In genomic region chr1:155255243-155256100, GRCh38 we compare ENCODE assay signal across 1 cellular context.
A peak's percentile ranks its signal among the peaks of the same experiment; 100 is the strongest.
TF ChIP-seq lines count a peak whose summit lies in the region.

Gene ENTREP3 (minus strand): TSS chr1:155255483. CDS start chr1:155254877, 606 bp downstream.

TF ChIP-seq in GM12878, 131 proteins besides CTCF, POLR2A, EP300 and RAD21 (continued from another document):
- TF ChIP-seq CEBPZ (IDR thresholded peaks at IDR 0.05; ENCODE audit: low read depth, low read length) (no peak), EZH2 (IDR thresholded peaks at IDR 0.05; ENCODE audit: borderline replicate concordance, control insufficient read depth, low read depth, low read length) (no peak), SMAD5 (IDR thresholded peaks at IDR 0.05; ENCODE audit: low read depth) (peak; percentile 58; the same call in 1 of the 2 replicates), KLF5 (IDR thresholded peaks at IDR 0.05; ENCODE audit: partially characterized antibody) (no peak), BCL3 (IDR thresholded peaks at IDR 0.05; ENCODE audit: borderline replicate concordance, insufficient read depth, low read depth, low read length, poor library complexity, severe bottlenecking) (peak; percentile 23), CREM (IDR thresholded peaks at IDR 0.05; ENCODE audit: low read depth) (peak; percentile 28; the same call in 1 of the 2 replicates), STAT1 (conservative IDR thresholded peaks at IDR 0.05) (0 out of 2 replicates have a peak, but pooled peaks have one; percentile 54), CHD4 (IDR thresholded peaks at IDR 0.05) (no peak), CREB1 (IDR thresholded peaks at IDR 0.05; ENCODE audit: low read depth) (peak; percentile 35; the same call in 1 of the 2 replicates), E2F8 (IDR thresholded peaks at IDR 0.05; ENCODE audit: low read depth, partially characterized antibody) (no peak), ZNF217 (IDR thresholded peaks at IDR 0.05) (no peak), SIN3A (IDR thresholded peaks at IDR 0.05; ENCODE audit: low read depth, low read length) (no peak), NR2C1 (IDR thresholded peaks at IDR 0.05) (peak; percentile 36; the same call in 1 of the 2 replicates), NBN (IDR thresholded peaks at IDR 0.05) (peak; percentile 45; the same call in 1 of the 2 replicates), PAX5 (IDR thresholded peaks at IDR 0.05; ENCODE audit: borderline replicate concordance, low read depth, low read length) (peak; percentile 69; the same call in 1 of the 2 replicates), TARDBP (IDR thresholded peaks at IDR 0.05; ENCODE audit: borderline replicate concordance) (no peak), RBBP5 (conservative IDR thresholded peaks at IDR 0.05) (no peak), ESRRA (IDR thresholded peaks at IDR 0.05; ENCODE audit: low read length) (no peak), MAX (IDR thresholded peaks at IDR 0.05; ENCODE audit: low read depth, low read length) (peak; percentile 59), ZNF207 (IDR thresholded peaks at IDR 0.05; ENCODE audit: borderline replicate concordance) (0 out of 2 replicates have a peak, but pooled peaks have one; percentile 60), SREBF1 (IDR thresholded peaks at IDR 0.05; ENCODE audit: low read length) (peak; percentile 43; the same call in 1 of the 2 replicates), IKZF2 (IDR thresholded peaks at IDR 0.05) (0 out of 4 replicates have a peak, but pooled peaks of 1 of the 2 experiments have one; percentile 6), GATAD2B (conservative IDR thresholded peaks at IDR 0.05; ENCODE audit: low read depth) (peak; percentile 6; the same call in 1 of the 2 replicates), ZNF622 (IDR thresholded peaks at IDR 0.05) (no peak), RAD51 (IDR thresholded peaks at IDR 0.05) (no peak), FOXK2 (IDR thresholded peaks at IDR 0.05) (no peak), HCFC1 (IDR thresholded peaks at IDR 0.05; ENCODE audit: low read length) (peak; percentile 93), TAF1 (IDR thresholded peaks at IDR 0.05; ENCODE audit: borderline replicate concordance, low read depth, low read length) (peak; percentile 62; the same call in 1 of the 2 replicates), HDGF (IDR thresholded peaks at IDR 0.05) (peak; percentile 90), EED (IDR thresholded peaks at IDR 0.05; ENCODE audit: low read depth) (0 out of 2 replicates have a peak, but pooled peaks have one; percentile 13), HDAC2 (IDR thresholded peaks at IDR 0.05) (no peak), CUX1 (IDR thresholded peaks at IDR 0.05; ENCODE audit: insufficient replicate concordance, low read depth, low read length) (no peak), RELB (IDR thresholded peaks at IDR 0.05; ENCODE audit: low read depth) (no peak), ELK1 (IDR thresholded peaks at IDR 0.05; ENCODE audit: low read depth, low read length) (0 out of 2 replicates have a peak, but pooled peaks have one; percentile 55), SMC3 (IDR thresholded peaks at IDR 0.05; ENCODE audit: borderline replicate concordance, low read length) (no peak), BHLHE40 (IDR thresholded peaks at IDR 0.05; ENCODE audit: borderline replicate concordance in 1 of 2, low read depth in 2 of 2, low read length in 1 of 2) (peak; percentile 11 to 35; a peak in 1 of 4 replicates), RUNX3 (IDR thresholded peaks at IDR 0.05; ENCODE audit: low read length) (peak; percentile 31; the same call in 1 of the 2 replicates), YY1 (IDR thresholded peaks at IDR 0.05; ENCODE audit: low read depth, low read length) (peak; percentile 97), NR2F1 (conservative IDR thresholded peaks at IDR 0.05) (no peak), CBFB (IDR thresholded peaks at IDR 0.05; ENCODE audit: low read depth) (no peak), CHD2 (IDR thresholded peaks at IDR 0.05; ENCODE audit: borderline replicate concordance, low read depth, low read length) (peak; percentile 92), MTA2 (IDR thresholded peaks at IDR 0.05; ENCODE audit: low read depth) (peak; percentile 17; the same call in 1 of the 2 replicates), BRCA1 (IDR thresholded peaks at IDR 0.05; ENCODE audit: low read depth, low read length) (no peak), IKZF1 (conservative IDR thresholded peaks at IDR 0.05) (peak; percentile 88), SREBF2 (IDR thresholded peaks at IDR 0.05; ENCODE audit: low read length) (no peak), MXI1 (IDR thresholded peaks at IDR 0.05; ENCODE audit: low read depth, low read length) (0 out of 2 replicates have a peak, but pooled peaks have one; percentile 61), NFXL1 (IDR thresholded peaks at IDR 0.05; ENCODE audit: borderline replicate concordance) (no peak), SIX5 (IDR thresholded peaks at IDR 0.05; ENCODE audit: low read depth, low read length, severe bottlenecking) (peak; percentile 84)
TF ChIP-seq in GM12878: peak in this region for 29.
